Comparison of ENCODE assay signal across 9 cellular contexts in the genomic region with DNA sequence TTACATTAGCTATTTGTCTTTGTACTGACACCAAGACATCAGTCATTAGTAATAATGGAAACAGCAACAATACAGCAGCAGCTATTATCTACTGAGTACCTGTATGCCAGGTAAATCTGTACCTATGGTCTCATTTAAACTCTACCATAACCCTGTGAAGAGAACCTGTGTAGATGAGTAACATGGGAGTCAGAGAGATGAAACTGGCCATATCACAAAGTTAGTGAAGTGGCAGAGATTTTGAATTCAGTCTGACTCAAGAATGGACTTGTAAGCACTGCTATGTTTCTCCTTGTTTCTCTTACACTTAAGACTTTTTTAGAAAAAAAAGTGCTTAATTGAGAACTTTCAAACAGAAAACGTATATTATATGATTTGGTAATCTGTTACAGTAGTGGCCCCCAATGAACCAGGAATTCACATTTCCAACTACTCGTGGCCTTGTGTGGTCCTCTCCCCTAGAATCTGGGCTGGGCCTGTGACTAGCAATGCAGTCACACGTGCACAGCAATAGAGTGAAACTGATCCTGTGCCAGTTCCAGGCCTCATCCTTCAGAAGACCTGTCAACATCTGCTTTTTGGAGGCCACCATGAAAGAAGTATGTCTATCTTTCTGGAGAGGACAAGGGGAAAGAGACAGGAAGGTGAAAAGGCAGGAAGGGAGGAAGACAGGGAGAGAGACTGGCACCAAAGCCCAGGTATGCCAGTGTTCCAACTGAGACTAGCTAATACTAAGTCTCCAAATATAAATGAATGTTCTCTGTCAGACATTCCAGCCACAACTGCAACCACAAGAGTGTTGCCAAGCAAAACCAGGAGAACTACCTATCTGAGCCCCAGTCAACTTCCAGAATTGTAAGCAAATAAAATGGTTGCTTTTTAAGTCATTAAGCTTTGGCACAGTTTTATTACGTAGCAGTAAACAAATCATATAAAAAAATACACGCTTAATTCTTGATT. TPM values are rescaled to one million over a fixed set of nuclear protein-coding genes. Genes with fewer than 3 reads are reported as not detected.
DNase-seq lines count a peak whose midpoint lies in the region; ATAC-seq and TF ChIP-seq lines count a peak whose summit lies in the region.
"Had no signal": no experiment of that assay in that cellular context is flagged by ENCODE, and none has a peak within 500 bp of the region (broad histone marks: within the 10 kb centered on the region; RNA-seq: fewer than 3 reads in every experiment).

No MANE protein-coding gene starts in this region.

- peaks cover 9% of the 10 kb centered on the region for H3K36me3 Mint-ChIP-seq in activated CD4-positive, alpha-beta memory T cell treated with anti-CD3 and anti-CD28 coated beads for 36 hours

- H3K27ac Mint-ChIP-seq in activated CD4-positive, alpha-beta memory T cell treated with anti-CD3 and anti-CD28 coated beads for 36 hours, result peak overlapping the region; percentile 76

- H3K4me1 Mint-ChIP-seq in activated CD4-positive, alpha-beta memory T cell treated with anti-CD3 and anti-CD28 coated beads for 36 hours (ENCODE audit: low read depth), result peaks cover 50% of the 10 kb centered on the region

- POLR2A ChIA-PET in activated CD4-positive, alpha-beta memory T cell treated with anti-CD3 and anti-CD28 coated beads for 36 hours (lab: Charles Lee), result interaction anchor here (0.7 to 4.5 kb wide), 2 partner anchors 11 to 16 kb away, joined by 3 to 23 read pairs; partner anchors contain the start of gene CRLF3

- peak overlapping the region; percentile 57 for H3K27ac ChIP-seq in cardiac muscle cell
- H3K27ac ChIP-seq in right atrium auricular region, result no peak overlapping the region
- H3K27ac ChIP-seq in upper lobe of right lung, result no peak overlapping the region

- H3K36me3 ChIP-seq in cardiac muscle cell, result no peaks in the 10 kb centered on the region
- H3K36me3 ChIP-seq in right atrium auricular region, result no peaks in the 10 kb centered on the region
- no peaks in the 10 kb centered on the region for H3K36me3 ChIP-seq in upper lobe of right lung

- TF ChIP-seq POLR2A in erythroblast (IDR thresholded peaks at IDR 0.05; ENCODE audit: low read length), result no peak

- TF ChIP-seq CTCF in cardiac muscle cell (IDR thresholded peaks at IDR 0.05; ENCODE audit: low read depth, low read length) (no peak), right atrium auricular region (IDR thresholded peaks at IDR 0.05) (no peak), fibroblast of the aortic adventitia (IDR thresholded peaks at IDR 0.05; ENCODE audit: insufficient read depth, low read length) (no peak), upper lobe of right lung (IDR thresholded peaks at IDR 0.05) (no peak)

- peak; percentile 16 for ATAC-seq in upper lobe of right lung
- no peak for ATAC-seq in HG03135 (IDR thresholded peaks at IDR 0.05; ENCODE audit: unreplicated experiment)
- ATAC-seq in HG03354 (IDR thresholded peaks at IDR 0.05; ENCODE audit: poor library complexity, severe bottlenecking, unreplicated experiment), result no peak

- no peaks in the 10 kb centered on the region for H3K9me3 Mint-ChIP-seq in activated CD4-positive, alpha-beta memory T cell treated with anti-CD3 and anti-CD28 coated beads for 36 hours

- H3K4me3 ChIP-seq in cardiac muscle cell (no peak overlapping the region), right atrium auricular region (no peak overlapping the region), fibroblast of the aortic adventitia (ENCODE audit: low read depth, low read length) (no peak overlapping the region), upper lobe of right lung (no peak overlapping the region)

- H3K4me1 ChIP-seq in cardiac muscle cell (ENCODE audit: low read depth) (no peaks in the 10 kb centered on the region), right atrium auricular region (peaks cover 0 to 12% of the 10 kb centered on the region in 2 donors), upper lobe of right lung (peaks cover 20% of the 10 kb centered on the region)

- CTCF ChIA-PET in activated CD4-positive, alpha-beta memory T cell treated with anti-CD3 and anti-CD28 coated beads for 36 hours (lab: Charles Lee), result interaction anchor here (8.8 kb wide), 1 partner anchor 11 kb away, joined by 104 read pairs; the partner anchor contains the start of gene CRLF3

- H3K9me3 ChIP-seq in cardiac muscle cell (ENCODE audit: low read depth) (no peaks in the 10 kb centered on the region), right atrium auricular region (no peaks in the 10 kb centered on the region), upper lobe of right lung (no peaks in the 10 kb centered on the region)

- DNase-seq in cardiac muscle cell (ENCODE audit: low read depth in 1 of 2, low spot score in 1 of 2) (peak in 1 of 2 donors; percentile 39), right atrium auricular region (ENCODE audit: low spot score) (no peak), fibroblast of the aortic adventitia (ENCODE audit: low read depth) (peak; percentile 32), upper lobe of right lung (no peak), erythroblast (lab: John Stamatoyannopoulos, UW) (no peak)
- peak; percentile 46 for DNase-seq in activated CD4-positive, alpha-beta memory T cell treated with anti-CD3 and anti-CD28 coated beads for 36 hours
- DNase-seq: NCI-H2227 treated with DMSO at 0.1 percent for 48 hours had no signal

- no peak overlapping the region for H3K4me3 Mint-ChIP-seq in activated CD4-positive, alpha-beta memory T cell treated with anti-CD3 and anti-CD28 coated beads for 36 hours

- intact Hi-C loops in activated CD4-positive, alpha-beta memory T cell treated with anti-CD3 and anti-CD28 coated beads for 36 hours (cut with micrococcal nuclease), result loop anchor here (1.0 kb wide), 1 partner anchor 12 kb away; the partner anchor contains the start of gene CRLF3
- intact Hi-C loops in upper lobe of right lung (cut with DNase I), result no loop called here

- H3K27me3 Mint-ChIP-seq in activated CD4-positive, alpha-beta memory T cell treated with anti-CD3 and anti-CD28 coated beads for 36 hours, result no peaks in the 10 kb centered on the region

- H3K27me3 ChIP-seq in cardiac muscle cell, result no peaks in the 10 kb centered on the region
- H3K27me3 ChIP-seq in right atrium auricular region, result no peaks in the 10 kb centered on the region
- no peaks in the 10 kb centered on the region for H3K27me3 ChIP-seq in upper lobe of right lung

RNA-seq across cellular contexts. Expression of gene CRLF3, which starts 12.0 kb away (rescaled TPM):
- total RNA-seq in cardiac muscle cell (11.1 and 11.9 TPM in 2 replicates), right atrium auricular region (1 to 10 TPM; 3.4 to 5.3 TPM), fibroblast of the aortic adventitia (ENCODE audit: low replicate concordance) (12.5 and 14.1 TPM in 2 replicates), upper lobe of right lung (20.1 TPM)
- polyA plus RNA-seq in cardiac muscle cell, result 19.9 and 24.1 TPM in 2 replicates
- total RNA-seq in activated CD4-positive, alpha-beta memory T cell treated with anti-CD3 and anti-CD28 coated beads for 36 hours, result 10 to 100 TPM; 48.1 to 48.5 TPM

RNA-seq across cellular contexts. Expression of gene ATAD5, which starts 19.3 kb away (rescaled TPM):
- total RNA-seq in cardiac muscle cell (3.2 and 6.3 TPM in 2 replicates), right atrium auricular region (under 1 TPM; 0.35 to 0.70 TPM), fibroblast of the aortic adventitia (ENCODE audit: low replicate concordance) (2.1 and 10.4 TPM in 2 replicates), upper lobe of right lung (1.1 TPM)
- 4.1 and 6.4 TPM in 2 replicates for polyA plus RNA-seq in cardiac muscle cell
- total RNA-seq in activated CD4-positive, alpha-beta memory T cell treated with anti-CD3 and anti-CD28 coated beads for 36 hours, result 10 to 100 TPM; 30.0 to 32.9 TPM

Comparison
In these comparisons a context has a peak if more than half of its experiments do, and no peak if none do; other contexts are left out.
1. DNase-seq: peak in activated CD4-positive, alpha-beta memory T cell treated with anti-CD3 and anti-CD28 coated beads for 36 hours (single experiment) and fibroblast of the aortic adventitia (single experiment); none in right atrium auricular region (single experiment), upper lobe of right lung (single experiment) and erythroblast (0 of 2).